In the genomic region with DNA sequence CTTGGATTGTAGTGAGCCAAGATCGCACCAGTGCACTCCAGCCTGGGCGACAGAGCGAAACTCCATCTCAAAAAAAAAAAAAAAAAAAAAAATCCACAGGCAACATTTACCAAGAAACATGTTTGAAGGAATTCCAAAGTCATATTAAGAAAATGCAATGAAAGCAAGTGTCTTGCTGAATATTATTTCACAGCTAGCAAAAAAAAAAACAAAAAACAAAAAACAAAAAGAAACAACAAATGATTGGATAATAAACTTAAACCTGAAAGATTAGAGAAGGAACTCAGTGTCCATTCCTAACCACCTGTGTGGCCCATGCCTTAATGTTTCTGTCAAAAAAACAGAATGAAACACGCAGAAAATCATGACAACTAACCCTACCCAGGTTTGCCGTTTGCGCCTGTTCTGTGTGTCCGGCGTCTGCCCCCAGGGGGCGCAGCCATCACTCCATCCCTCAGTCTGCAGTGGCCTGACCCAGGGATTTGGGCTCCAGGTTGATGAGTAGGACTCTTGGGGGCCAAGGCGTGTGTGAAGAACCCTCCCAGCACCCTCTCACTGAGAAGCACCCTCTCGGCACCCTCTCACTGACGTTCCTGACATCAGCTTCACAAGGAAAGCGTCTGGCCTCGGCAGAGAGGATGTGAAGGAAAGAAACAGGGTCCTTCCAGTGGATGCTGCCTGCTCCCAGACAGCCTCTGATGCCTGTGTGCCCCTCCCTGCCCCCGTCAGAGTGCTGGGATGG, we compare ENCODE assay signal across 1 cellular context.
TF ChIP-seq lines count a peak whose summit lies in the region.

No MANE protein-coding gene starts in this region.

TF ChIP-seq in HepG2, 621 proteins besides CTCF, POLR2A, EP300 and RAD21 (continued from another document):
- TF ChIP-seq, protein P1, sequence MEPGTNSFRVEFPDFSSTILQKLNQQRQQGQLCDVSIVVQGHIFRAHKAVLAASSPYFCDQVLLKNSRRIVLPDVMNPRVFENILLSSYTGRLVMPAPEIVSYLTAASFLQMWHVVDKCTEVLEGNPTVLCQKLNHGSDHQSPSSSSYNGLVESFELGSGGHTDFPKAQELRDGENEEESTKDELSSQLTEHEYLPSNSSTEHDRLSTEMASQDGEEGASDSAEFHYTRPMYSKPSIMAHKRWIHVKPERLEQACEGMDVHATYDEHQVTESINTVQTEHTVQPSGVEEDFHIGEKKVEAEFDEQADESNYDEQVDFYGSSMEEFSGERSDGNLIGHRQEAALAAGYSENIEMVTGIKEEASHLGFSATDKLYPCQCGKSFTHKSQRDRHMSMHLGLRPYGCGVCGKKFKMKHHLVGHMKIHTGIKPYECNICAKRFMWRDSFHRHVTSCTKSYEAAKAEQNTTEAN (CRISPR knock-in tag; conservative IDR thresholded peaks at IDR 0.05), result no peak
- TF ChIP-seq, protein P2, sequence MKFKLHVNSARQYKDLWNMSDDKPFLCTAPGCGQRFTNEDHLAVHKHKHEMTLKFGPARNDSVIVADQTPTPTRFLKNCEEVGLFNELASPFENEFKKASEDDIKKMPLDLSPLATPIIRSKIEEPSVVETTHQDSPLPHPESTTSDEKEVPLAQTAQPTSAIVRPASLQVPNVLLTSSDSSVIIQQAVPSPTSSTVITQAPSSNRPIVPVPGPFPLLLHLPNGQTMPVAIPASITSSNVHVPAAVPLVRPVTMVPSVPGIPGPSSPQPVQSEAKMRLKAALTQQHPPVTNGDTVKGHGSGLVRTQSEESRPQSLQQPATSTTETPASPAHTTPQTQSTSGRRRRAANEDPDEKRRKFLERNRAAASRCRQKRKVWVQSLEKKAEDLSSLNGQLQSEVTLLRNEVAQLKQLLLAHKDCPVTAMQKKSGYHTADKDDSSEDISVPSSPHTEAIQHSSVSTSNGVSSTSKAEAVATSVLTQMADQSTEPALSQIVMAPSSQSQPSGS (CRISPR knock-in tag; IDR thresholded peaks at IDR 0.05), result peak; percentile 19; the same call in 1 of the 2 replicates
- TF ChIP-seq MBNL3 (CRISPR knock-in tag; conservative IDR thresholded peaks at IDR 0.05), result no peak
- TF ChIP-seq SRF (IDR thresholded peaks at IDR 0.05; ENCODE audit: low read depth, low read length), result no peak
- TF ChIP-seq, protein P3, sequence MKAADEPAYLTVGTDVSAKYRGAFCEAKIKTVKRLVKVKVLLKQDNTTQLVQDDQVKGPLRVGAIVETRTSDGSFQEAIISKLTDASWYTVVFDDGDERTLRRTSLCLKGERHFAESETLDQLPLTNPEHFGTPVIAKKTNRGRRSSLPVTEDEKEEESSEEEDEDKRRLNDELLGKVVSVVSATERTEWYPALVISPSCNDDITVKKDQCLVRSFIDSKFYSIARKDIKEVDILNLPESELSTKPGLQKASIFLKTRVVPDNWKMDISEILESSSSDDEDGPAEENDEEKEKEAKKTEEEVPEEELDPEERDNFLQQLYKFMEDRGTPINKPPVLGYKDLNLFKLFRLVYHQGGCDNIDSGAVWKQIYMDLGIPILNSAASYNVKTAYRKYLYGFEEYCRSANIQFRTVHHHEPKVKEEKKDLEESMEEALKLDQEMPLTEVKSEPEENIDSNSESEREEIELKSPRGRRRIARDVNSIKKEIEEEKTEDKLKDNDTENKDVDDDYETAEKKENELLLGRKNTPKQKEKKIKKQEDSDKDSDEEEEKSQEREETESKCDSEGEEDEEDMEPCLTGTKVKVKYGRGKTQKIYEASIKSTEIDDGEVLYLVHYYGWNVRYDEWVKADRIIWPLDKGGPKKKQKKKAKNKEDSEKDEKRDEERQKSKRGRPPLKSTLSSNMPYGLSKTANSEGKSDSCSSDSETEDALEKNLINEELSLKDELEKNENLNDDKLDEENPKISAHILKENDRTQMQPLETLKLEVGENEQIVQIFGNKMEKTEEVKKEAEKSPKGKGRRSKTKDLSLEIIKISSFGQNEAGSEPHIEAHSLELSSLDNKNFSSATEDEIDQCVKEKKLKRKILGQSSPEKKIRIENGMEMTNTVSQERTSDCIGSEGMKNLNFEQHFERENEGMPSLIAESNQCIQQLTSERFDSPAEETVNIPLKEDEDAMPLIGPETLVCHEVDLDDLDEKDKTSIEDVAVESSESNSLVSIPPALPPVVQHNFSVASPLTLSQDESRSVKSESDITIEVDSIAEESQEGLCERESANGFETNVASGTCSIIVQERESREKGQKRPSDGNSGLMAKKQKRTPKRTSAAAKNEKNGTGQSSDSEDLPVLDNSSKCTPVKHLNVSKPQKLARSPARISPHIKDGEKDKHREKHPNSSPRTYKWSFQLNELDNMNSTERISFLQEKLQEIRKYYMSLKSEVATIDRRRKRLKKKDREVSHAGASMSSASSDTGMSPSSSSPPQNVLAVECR (CRISPR knock-in tag; IDR thresholded peaks at IDR 0.05; ENCODE audit: borderline replicate concordance), result 0 out of 2 replicates have a peak, but pooled peaks have one; percentile 28
- TF ChIP-seq ZNF124 (CRISPR knock-in tag; IDR thresholded peaks at IDR 0.05), result no peak
- no peak for TF ChIP-seq SATB2 (CRISPR knock-in tag; IDR thresholded peaks at IDR 0.05)
- TF ChIP-seq SOX5 (CRISPR knock-in tag; IDR thresholded peaks at IDR 0.05; ENCODE audit: borderline replicate concordance), result peak; percentile 15; the same call in 1 of the 2 replicates
- TF ChIP-seq GATAD1 (CRISPR knock-in tag; IDR thresholded peaks at IDR 0.05), result 0 out of 2 replicates have a peak, but pooled peaks have one; percentile 27
- no peak for TF ChIP-seq ZNF546 (CRISPR knock-in tag; conservative IDR thresholded peaks at IDR 0.05)
- TF ChIP-seq, protein P4, sequence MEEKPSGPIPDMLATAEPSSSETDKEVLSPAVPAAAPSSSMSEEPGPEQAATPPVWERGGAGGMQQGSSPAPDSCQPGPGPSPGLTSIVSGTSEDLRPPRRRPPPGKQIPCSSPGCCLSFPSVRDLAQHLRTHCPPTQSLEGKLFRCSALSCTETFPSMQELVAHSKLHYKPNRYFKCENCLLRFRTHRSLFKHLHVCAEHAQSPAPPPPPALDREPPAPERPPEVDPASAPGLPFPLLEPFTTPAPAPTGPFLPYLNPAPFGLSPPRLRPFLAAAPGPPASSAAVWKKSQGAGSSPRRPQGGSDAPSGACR (CRISPR knock-in tag; IDR thresholded peaks at IDR 0.05), result 0 out of 2 replicates have a peak, but pooled peaks have one; percentile 35
- peak; percentile 60; the same call in 1 of the 2 replicates for TF ChIP-seq RXRB (CRISPR knock-in tag; IDR thresholded peaks at IDR 0.05; ENCODE audit: borderline replicate concordance)
- no peak for TF ChIP-seq ASH2L (IDR thresholded peaks at IDR 0.05; ENCODE audit: insufficient read length, low read depth, low read length)
- no peak for TF ChIP-seq ZBTB3 (CRISPR knock-in tag; IDR thresholded peaks at IDR 0.05; ENCODE audit: borderline replicate concordance, low read depth)
- no peak for TF ChIP-seq NR2F1 (CRISPR knock-in tag; IDR thresholded peaks at IDR 0.05)
- no peak for TF ChIP-seq MAFF (IDR thresholded peaks at IDR 0.05; ENCODE audit: low read depth, low read length)
- peak; percentile 79 for TF ChIP-seq XRCC5 (optimal IDR thresholded peaks at IDR 0.05; ENCODE audit: low read length)
- TF ChIP-seq, protein P5, sequence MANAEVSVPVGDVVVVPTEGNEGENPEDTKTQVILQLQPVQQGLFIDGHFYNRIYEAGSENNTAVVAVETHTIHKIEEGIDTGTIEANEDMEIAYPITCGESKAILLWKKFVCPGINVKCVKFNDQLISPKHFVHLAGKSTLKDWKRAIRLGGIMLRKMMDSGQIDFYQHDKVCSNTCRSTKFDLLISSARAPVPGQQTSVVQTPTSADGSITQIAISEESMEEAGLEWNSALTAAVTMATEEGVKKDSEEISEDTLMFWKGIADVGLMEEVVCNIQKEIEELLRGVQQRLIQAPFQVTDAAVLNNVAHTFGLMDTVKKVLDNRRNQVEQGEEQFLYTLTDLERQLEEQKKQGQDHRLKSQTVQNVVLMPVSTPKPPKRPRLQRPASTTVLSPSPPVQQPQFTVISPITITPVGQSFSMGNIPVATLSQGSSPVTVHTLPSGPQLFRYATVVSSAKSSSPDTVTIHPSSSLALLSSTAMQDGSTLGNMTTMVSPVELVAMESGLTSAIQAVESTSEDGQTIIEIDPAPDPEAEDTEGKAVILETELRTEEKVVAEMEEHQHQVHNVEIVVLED (CRISPR knock-in tag; IDR thresholded peaks at IDR 0.05; ENCODE audit: borderline replicate concordance), result no peak
- no peak for TF ChIP-seq SETDB1 (CRISPR knock-in tag; IDR thresholded peaks at IDR 0.05; ENCODE audit: borderline replicate concordance)
- 0 out of 2 replicates have a peak, but pooled peaks have one; percentile 30 for TF ChIP-seq PPARG (CRISPR knock-in tag; conservative IDR thresholded peaks at IDR 0.05)
- TF ChIP-seq ZKSCAN1 (IDR thresholded peaks at IDR 0.05; ENCODE audit: low read length), result no peak
- TF ChIP-seq FOXA1 (IDR thresholded peaks at IDR 0.05), result no peak
- no peak for TF ChIP-seq FOXA1 (CRISPR knock-in tag; IDR thresholded peaks at IDR 0.05)
- 0 out of 2 replicates have a peak, but pooled peaks have one; percentile 20 for TF ChIP-seq FOSL2 (CRISPR knock-in tag; IDR thresholded peaks at IDR 0.05)
- TF ChIP-seq ZNF496 (CRISPR knock-in tag; IDR thresholded peaks at IDR 0.05; ENCODE audit: insufficient replicate concordance), result no peak
- TF ChIP-seq CENPX (CRISPR knock-in tag; IDR thresholded peaks at IDR 0.05), result no peak
- no peak for TF ChIP-seq SNAI1 (CRISPR knock-in tag; IDR thresholded peaks at IDR 0.05; ENCODE audit: borderline replicate concordance)
- TF ChIP-seq KDM2A (CRISPR knock-in tag; IDR thresholded peaks at IDR 0.05; ENCODE audit: borderline replicate concordance, low read depth), result 0 out of 2 replicates have a peak, but pooled peaks have one; percentile 43
- no peak for TF ChIP-seq NCOA5 (CRISPR knock-in tag; IDR thresholded peaks at IDR 0.05)
- TF ChIP-seq SRSF1 (optimal IDR thresholded peaks at IDR 0.05; ENCODE audit: low read depth, low read length), result no peak
- no peak for TF ChIP-seq SP5 (CRISPR knock-in tag; IDR thresholded peaks at IDR 0.05; ENCODE audit: borderline replicate concordance, low read depth)
- TF ChIP-seq CC2D1A (CRISPR knock-in tag; IDR thresholded peaks at IDR 0.05), result no peak
- TF ChIP-seq, protein P6, sequence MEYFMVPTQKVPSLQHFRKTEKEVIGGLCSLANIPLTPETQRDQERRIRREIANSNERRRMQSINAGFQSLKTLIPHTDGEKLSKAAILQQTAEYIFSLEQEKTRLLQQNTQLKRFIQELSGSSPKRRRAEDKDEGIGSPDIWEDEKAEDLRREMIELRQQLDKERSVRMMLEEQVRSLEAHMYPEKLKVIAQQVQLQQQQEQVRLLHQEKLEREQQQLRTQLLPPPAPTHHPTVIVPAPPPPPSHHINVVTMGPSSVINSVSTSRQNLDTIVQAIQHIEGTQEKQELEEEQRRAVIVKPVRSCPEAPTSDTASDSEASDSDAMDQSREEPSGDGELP (IDR thresholded peaks at IDR 0.05; ENCODE audit: borderline replicate concordance, low read depth), result no peak
- no peak for TF ChIP-seq POGZ (CRISPR knock-in tag; IDR thresholded peaks at IDR 0.05)
- no peak for TF ChIP-seq ZNF776 (CRISPR knock-in tag; IDR thresholded peaks at IDR 0.05)
- no peak for TF ChIP-seq FOXK2 (IDR thresholded peaks at IDR 0.05)
- no peak for TF ChIP-seq ZNF841 (CRISPR knock-in tag; IDR thresholded peaks at IDR 0.05; ENCODE audit: borderline replicate concordance)
- TF ChIP-seq, protein P7, sequence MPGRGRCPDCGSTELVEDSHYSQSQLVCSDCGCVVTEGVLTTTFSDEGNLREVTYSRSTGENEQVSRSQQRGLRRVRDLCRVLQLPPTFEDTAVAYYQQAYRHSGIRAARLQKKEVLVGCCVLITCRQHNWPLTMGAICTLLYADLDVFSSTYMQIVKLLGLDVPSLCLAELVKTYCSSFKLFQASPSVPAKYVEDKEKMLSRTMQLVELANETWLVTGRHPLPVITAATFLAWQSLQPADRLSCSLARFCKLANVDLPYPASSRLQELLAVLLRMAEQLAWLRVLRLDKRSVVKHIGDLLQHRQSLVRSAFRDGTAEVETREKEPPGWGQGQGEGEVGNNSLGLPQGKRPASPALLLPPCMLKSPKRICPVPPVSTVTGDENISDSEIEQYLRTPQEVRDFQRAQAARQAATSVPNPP (CRISPR knock-in tag; IDR thresholded peaks at IDR 0.05), result no peak
- TF ChIP-seq, protein P8, sequence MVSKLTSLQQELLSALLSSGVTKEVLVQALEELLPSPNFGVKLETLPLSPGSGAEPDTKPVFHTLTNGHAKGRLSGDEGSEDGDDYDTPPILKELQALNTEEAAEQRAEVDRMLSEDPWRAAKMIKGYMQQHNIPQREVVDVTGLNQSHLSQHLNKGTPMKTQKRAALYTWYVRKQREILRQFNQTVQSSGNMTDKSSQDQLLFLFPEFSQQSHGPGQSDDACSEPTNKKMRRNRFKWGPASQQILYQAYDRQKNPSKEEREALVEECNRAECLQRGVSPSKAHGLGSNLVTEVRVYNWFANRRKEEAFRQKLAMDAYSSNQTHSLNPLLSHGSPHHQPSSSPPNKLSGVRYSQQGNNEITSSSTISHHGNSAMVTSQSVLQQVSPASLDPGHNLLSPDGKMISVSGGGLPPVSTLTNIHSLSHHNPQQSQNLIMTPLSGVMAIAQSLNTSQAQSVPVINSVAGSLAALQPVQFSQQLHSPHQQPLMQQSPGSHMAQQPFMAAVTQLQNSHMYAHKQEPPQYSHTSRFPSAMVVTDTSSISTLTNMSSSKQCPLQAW (CRISPR knock-in tag; IDR thresholded peaks at IDR 0.05), result peak; percentile 32; the same call in 1 of the 2 replicates
- no peak for TF ChIP-seq ELF3 (CRISPR knock-in tag; IDR thresholded peaks at IDR 0.05)
- TF ChIP-seq ZNF282 (IDR thresholded peaks at IDR 0.05; ENCODE audit: partially characterized antibody), result no peak
- TF ChIP-seq SMC3 (IDR thresholded peaks at IDR 0.05; ENCODE audit: low read length), result peak; percentile 52
- TF ChIP-seq ZNF501 (CRISPR knock-in tag; IDR thresholded peaks at IDR 0.05), result peak; percentile 59
TF ChIP-seq in HepG2: peak in this region for 33.
